ENCODE assay signal across 8 cellular contexts in genomic region chr20:14055127-14055742, GRCh38. TPM values are rescaled to one million over a fixed set of nuclear protein-coding genes. Genes with fewer than 3 reads are reported as not detected.
DNase-seq lines count a peak whose midpoint lies in the region; ATAC-seq and FAIRE-seq lines count a peak whose summit lies in the region.

No MANE protein-coding gene starts in this region.

- H3K79me2 ChIP-seq in GM23248 (ENCODE audit: insufficient read depth), result no peaks in the 10 kb centered on the region

- H2AFZ ChIP-seq in GM23248, result 0 out of 2 replicates have a peak overlapping the region, but pooled peaks have one; percentile 4

- DNase-seq in DMS 273 (lab: John Stamatoyannopoulos, UW; ENCODE audit: unreplicated experiment) (peak; percentile 83), GM23248 (peak; percentile 65), NCI-H2029 (lab: John Stamatoyannopoulos, UW) (peak; percentile 40), glomerular endothelial cell (ENCODE audit: extremely low read depth, low read depth, low spot score) (peak; percentile 52), skeletal muscle cell (ENCODE audit: low read depth) (peak; percentile 25)
- DNase-seq in activated CD8-positive, alpha-beta memory T cell treated with anti-CD3 and anti-CD28 coated beads for 24 hours, result no peak

- H3K4me3 ChIP-seq in GM23248 (no peak overlapping the region), skeletal muscle cell (ENCODE audit: low read depth, low read length) (no peak overlapping the region)

- no peak for ATAC-seq in GM19328 (IDR thresholded peaks at IDR 0.05; ENCODE audit: unreplicated experiment)

- H3K9me3 ChIP-seq in GM23248 (ENCODE audit: low read depth), result no peaks in the 10 kb centered on the region

- H3F3A ChIP-seq in GM23248 (ENCODE audit: insufficient read depth), result no peaks in the 10 kb centered on the region

- no peaks in the 10 kb centered on the region for H4K20me1 ChIP-seq in GM23248 (ENCODE audit: insufficient read depth)

- in situ Hi-C loops in GM23248 (cut with MboI), result loop anchor here (10.0 kb wide), 1 partner anchor 230 kb away; no protein-coding TSS in a partner anchor

- H3K36me3 ChIP-seq in GM23248 (ENCODE audit: low read depth), result no peaks in the 10 kb centered on the region

- 0 out of 2 replicates have a peak, but pooled peaks cover 5% of the 10 kb centered on the region for H3K4me1 ChIP-seq in GM23248 (ENCODE audit: insufficient read depth)

- no peak overlapping the region for H3K4me2 ChIP-seq in GM23248 (ENCODE audit: unreplicated experiment)

- H3K27me3 ChIP-seq in GM23248 (replicated peaks; ENCODE audit: insufficient read depth), result no peaks in the 10 kb centered on the region

- no peaks in the 10 kb centered on the region for H3K9me2 ChIP-seq in GM23248 (ENCODE audit: insufficient read depth)

- no peak overlapping the region for H3K9ac ChIP-seq in GM23248

- 2% methylated on average over 4 of the region's 4 CpGs for WGBS in GM23248 (ENCODE audit: low coverage in 1 of 2, low lambda C conversion rate in 2 of 2, missing lambda C conversion rate in 2 of 2), 2 experiments

- peak; percentile 89 for FAIRE-seq in TTC549 (lab: Jason Lieb, UNC)

- no peak overlapping the region for H3K27ac ChIP-seq in GM23248

RNA-seq across cellular contexts. Expression of gene MACROD2, which starts 59.9 kb away (rescaled TPM):
- total RNA-seq in GM23248 (2014; rRNA removed; shearing (Covaris generic)), result 1.1 and 3.3 TPM in 2 replicates
- 2.2 and 3.1 TPM in 2 replicates for polyA plus RNA-seq in GM23248 (2016; fragmentation: Nextera tagmentation; extraction: Ambion mirVana)
- 0.58 and 0.76 TPM in 2 replicates for total RNA-seq in glomerular endothelial cell
